ENCODE assay signal across 26 cellular contexts in genomic region chr9:133856798-133857197, GRCh38.
DNase-seq lines count a peak whose midpoint lies in the region; ATAC-seq and TF ChIP-seq lines count a peak whose summit lies in the region.
"Had no signal": no experiment of that assay in that cellular context is flagged by ENCODE, and none has a peak within 500 bp of the region (broad histone marks: within the 10 kb centered on the region; RNA-seq: fewer than 3 reads in every experiment).

No MANE protein-coding gene starts in this region.

- peaks cover 28 to 31% of the 10 kb centered on the region in 2 experiments for H3K4me1 ChIP-seq in trophoblast cell (ENCODE audit: control insufficient read depth in 1 of 2, insufficient read depth in 2 of 2, low read length in 2 of 2)
- H3K4me1 ChIP-seq: vagina had no signal

- H2BK120ac ChIP-seq in trophoblast cell (ENCODE audit: insufficient read depth, low read length, poor library complexity), result no peak overlapping the region

- POLR2A ChIA-PET in WTC11 (lab: Charles Lee), result no interaction called here

- ATAC-seq in WTC11, result no peak
- ATAC-seq in left lobe of liver, result peak; percentile 2
- ATAC-seq in GM18870 (IDR thresholded peaks at IDR 0.05; ENCODE audit: unreplicated experiment), result no peak
- ATAC-seq: activated CD4-positive, CD25-positive, alpha-beta regulatory T cell treated with anti-CD3 and anti-CD28 coated beads, Interleukin-2, amount 50 U/mL, for 24 hours; Panc1; SK-N-SH treated with all-trans-retinoic acid at 6 μM for 48 hours had no signal

- H3K18ac ChIP-seq in trophoblast cell (ENCODE audit: low read length), result peak overlapping the region; percentile 24

- no peaks in the 10 kb centered on the region for H3K9me3 Mint-ChIP-seq in WTC11
- H3K9me3 Mint-ChIP-seq: activated naive CD4-positive, alpha-beta T cell treated with anti-CD3 and anti-CD28 coated beads for 36 hours; CD8-positive, alpha-beta memory T cell; neural progenitor cell had no signal

- H3K4me1 Mint-ChIP-seq in WTC11, result peaks cover 8% of the 10 kb centered on the region
- H3K4me1 Mint-ChIP-seq: CD8-positive, alpha-beta memory T cell had no signal

- no peak overlapping the region for H2AFZ ChIP-seq in trophoblast cell (ENCODE audit: insufficient read depth, low read length, poor library complexity)
- H2AFZ ChIP-seq: neural progenitor cell had no signal

- peaks cover 19% of the 10 kb centered on the region for H3K79me1 ChIP-seq in trophoblast cell (ENCODE audit: low read length)

- peak overlapping the region; percentile 51 for H3K27ac Mint-ChIP-seq in WTC11
- H3K27ac Mint-ChIP-seq: activated naive CD4-positive, alpha-beta T cell treated with anti-CD3 and anti-CD28 coated beads for 36 hours; CD8-positive, alpha-beta memory T cell had no signal

- no peaks in the 10 kb centered on the region for H3K27me3 Mint-ChIP-seq in WTC11 (ENCODE audit: low read depth)

- no peak overlapping the region for H3K9ac ChIP-seq in trophoblast cell (ENCODE audit: low read length)
- H3K9ac ChIP-seq: neural progenitor cell had no signal

- H2BK12ac ChIP-seq in trophoblast cell (ENCODE audit: low read length), result peak overlapping the region; percentile 3

- TF ChIP-seq CTCF in WTC11 (IDR thresholded peaks at IDR 0.05), result no peak
- TF ChIP-seq CTCF in foreskin fibroblast (IDR thresholded peaks at IDR 0.05; ENCODE audit: low read depth, low read length), result no peak
- TF ChIP-seq CTCF in GM13977 (IDR thresholded peaks at IDR 0.05; ENCODE audit: extremely low read depth, insufficient read depth, missing control alignments), result no peak

- DNase-seq in WTC11 (ENCODE audit: low spot score) (no peak), left lobe of liver (ENCODE audit: low spot score) (no peak), trophoblast cell (no peak), foreskin fibroblast (no peak), GM13977 (ENCODE audit: low spot score) (no peak), NCI-H2107 (lab: John Stamatoyannopoulos, UW) (no peak)
- DNase-seq: activated CD8-positive, alpha-beta memory T cell treated with anti-CD3 and anti-CD28 coated beads for 24 hours; activated naive CD4-positive, alpha-beta T cell treated with anti-CD3 and anti-CD28 coated beads for 36 hours; activated T-cell treated with anti-CD3 and anti-CD28 coated beads, Interleukin-2, amount 50 U/mL, for 48 hours; CD8-positive, alpha-beta memory T cell; dermis blood vessel endothelial cell; DMS53; GF-D8; heart left ventricle; NCI-H146; NCI-H2171; NCI-H524; NK-92 treated with Interleukin-12 subunit alpha and Interleukin-12 subunit beta, amount 100 ng/mL, for 24 hours had no signal

- H2AK5ac ChIP-seq in trophoblast cell (ENCODE audit: low read length), result peak overlapping the region; percentile 42

- peak overlapping the region; percentile 19 for H3K4ac ChIP-seq in trophoblast cell (ENCODE audit: low read depth, low read length)

- no peak overlapping the region for H4K12ac ChIP-seq in trophoblast cell (ENCODE audit: low read depth, low read length)

- H3K9me3 ChIP-seq in trophoblast cell (ENCODE audit: insufficient read depth, low read depth, low read length), result peaks cover 7% of the 10 kb centered on the region
- H3K9me3 ChIP-seq: heart left ventricle, left lung, vagina had no signal

- no peak overlapping the region for H4K8ac ChIP-seq in trophoblast cell (ENCODE audit: low read depth, low read length)

- no peak overlapping the region for H3K23ac ChIP-seq in trophoblast cell (ENCODE audit: low read length)

- H2BK5ac ChIP-seq in trophoblast cell (ENCODE audit: low read depth, low read length, poor library complexity), result peak overlapping the region; percentile 16

- peaks cover 2% of the 10 kb centered on the region for H3K79me2 ChIP-seq in trophoblast cell (ENCODE audit: control insufficient read depth, insufficient read depth, low read length, poor library complexity)

- H3K14ac ChIP-seq in trophoblast cell (ENCODE audit: low read length), result no peak overlapping the region

- no CpG with 5 or more reads among the region's 12 CpGs for WGBS in trophoblast cell (ENCODE audit: extremely low coverage, insufficient coverage, insufficient read length)

- H3K27me3 ChIP-seq in trophoblast cell (ENCODE audit: insufficient read depth, low read length), result no peaks in the 10 kb centered on the region
- H3K27me3 ChIP-seq: cardiac muscle cell, heart left ventricle, left lung, neural progenitor cell, vagina had no signal

- H3K4me2 ChIP-seq in trophoblast cell (ENCODE audit: low read length), result no peak overlapping the region
- H3K4me2 ChIP-seq: neural progenitor cell had no signal

- H3K36me3 Mint-ChIP-seq in WTC11, result peaks cover 14% of the 10 kb centered on the region
- H3K36me3 Mint-ChIP-seq: CD8-positive, alpha-beta memory T cell had no signal

- H3K27ac ChIP-seq in trophoblast cell (ENCODE audit: low read depth, low read length), result peak overlapping the region; percentile 55
- H3K27ac ChIP-seq: cardiac muscle cell, neural progenitor cell, vagina had no signal

- in situ Hi-C loops in GM13977 (cut with MboI; ENCODE audit: low pct_unique_long_range_greater_than_20kb, low sequenced_read_pairs, unreplicated experiment), result no loop called here

- no peak overlapping the region for H3K4me3 Mint-ChIP-seq in WTC11
- H3K4me3 Mint-ChIP-seq: activated naive CD4-positive, alpha-beta T cell treated with anti-CD3 and anti-CD28 coated beads for 36 hours; CD8-positive, alpha-beta memory T cell; neural progenitor cell had no signal

- CTCF ChIA-PET in WTC11 (lab: Charles Lee), result no interaction called here

- H3K4me3 ChIP-seq in trophoblast cell (ENCODE audit: low read depth, low read length) (no peak overlapping the region), foreskin fibroblast (ENCODE audit: low read depth in 1 of 2, low read length in 2 of 2) (no peak overlapping the region)
- H3K4me3 ChIP-seq: cardiac muscle cell, heart left ventricle, left lung, neural progenitor cell, vagina had no signal

- peaks cover 22 to 65% of the 10 kb centered on the region in 2 experiments for H3K36me3 ChIP-seq in trophoblast cell (ENCODE audit: control insufficient read depth in 1 of 2, insufficient read depth in 2 of 2, low read length in 2 of 2)
- H3K36me3 ChIP-seq: cardiac muscle cell, heart left ventricle, neural progenitor cell, vagina had no signal

- peak overlapping the region; percentile 6 for H4K91ac ChIP-seq in trophoblast cell (ENCODE audit: low read depth, low read length)

TF ChIP-seq in WTC11, 78 proteins besides CTCF, POLR2A, EP300 and RAD21:
- TF ChIP-seq FOXK1 (CRISPR knock-in tag; IDR thresholded peaks at IDR 0.05), result no peak
